13 cellular contexts compared by ENCODE assay signal in genomic region chr13:99150575-99151370, GRCh38. TPM values are rescaled to one million over a fixed set of nuclear protein-coding genes. Genes with fewer than 3 reads are reported as not detected.
DNase-seq lines count a peak whose midpoint lies in the region; ATAC-seq and TF ChIP-seq lines count a peak whose summit lies in the region.
"Had no signal": no experiment of that assay in that cellular context is flagged by ENCODE, and none has a peak within 500 bp of the region (broad histone marks: within the 10 kb centered on the region; RNA-seq: fewer than 3 reads in every experiment).

No MANE protein-coding gene starts in this region.

- TF ChIP-seq CTCF in stomach (IDR thresholded peaks at IDR 0.05), result no peak

- H3K4me1 ChIP-seq in aorta (ENCODE audit: control insufficient read depth in 1 of 2, insufficient read depth in 2 of 2, low read length in 2 of 2) (no peaks in the 10 kb centered on the region), stomach (no peaks in the 10 kb centered on the region)
- H3K4me1 ChIP-seq: left lung, psoas muscle, uterus had no signal

- intact Hi-C loops in aorta (cut with DNase I), result no loop called here
- intact Hi-C loops in stomach (cut with DNase I; ENCODE audit: low total_unique reads), result no loop called here

- no peaks in the 10 kb centered on the region for H3K27me3 ChIP-seq in aorta (ENCODE audit: control insufficient read depth in 1 of 2, insufficient read depth in 2 of 2, low read length in 1 of 2)
- peaks cover 0 to 39% (median 0%) of the 10 kb centered on the region in 3 donors for H3K27me3 ChIP-seq in stomach
- H3K27me3 ChIP-seq: uterus had no signal

- no peaks in the 10 kb centered on the region for H3K9me3 ChIP-seq in aorta (ENCODE audit: control insufficient read depth, low read length)
- H3K9me3 ChIP-seq in stomach, result no peaks in the 10 kb centered on the region
- H3K9me3 ChIP-seq: left lung, psoas muscle, uterus had no signal

- no peak for ATAC-seq in aorta (ENCODE audit: low FRiP score)
- ATAC-seq: psoas muscle had no signal

- no peak for TF ChIP-seq POLR2A in stomach (IDR thresholded peaks at IDR 0.05)

- DNase-seq in EL (peak; percentile 90), LoVo (ENCODE audit: low spot score) (peak; percentile 38), dedifferentiated amniotic fluid mesenchymal stem cell (ENCODE audit: extremely low spot score) (peak; percentile 76), non-pigmented ciliary epithelial cell (ENCODE audit: low read depth) (peak; percentile 44), KG1 (lab: John Stamatoyannopoulos, UW) (no peak), retina (no peak), aorta (no peak), stomach (no peak)
- DNase-seq: H9, left lung, NCI-H1694, psoas muscle, uterus had no signal

- H3K27ac ChIP-seq in aorta (ENCODE audit: low read depth in 1 of 2, low read length in 2 of 2) (no peak overlapping the region), stomach (no peak overlapping the region)
- H3K27ac ChIP-seq: left lung, psoas muscle, uterus had no signal

- 64 to 68% methylated on average over 7 of the region's 7 CpGs for WGBS in aorta, 2 donors
- 67 to 92% (median 81%) methylated on average over 7 of the region's 7 CpGs for WGBS in stomach, 5 donors

- H3K36me3 ChIP-seq in aorta (ENCODE audit: control insufficient read depth in 1 of 2, insufficient read depth in 2 of 2, low read length in 1 of 2), result no peaks in the 10 kb centered on the region
- no peaks in the 10 kb centered on the region for H3K36me3 ChIP-seq in stomach
- H3K36me3 ChIP-seq: left lung, uterus had no signal

- no peak overlapping the region for H3K4me3 ChIP-seq in aorta (ENCODE audit: low read length in 2 of 2)
- no peak overlapping the region for H3K4me3 ChIP-seq in stomach
- H3K4me3 ChIP-seq: left lung, psoas muscle, uterus had no signal

- no peak for TF ChIP-seq EP300 in stomach (IDR thresholded peaks at IDR 0.05)

RNA-seq across cellular contexts. Expression of gene UBAC2, which starts 49.9 kb away (rescaled TPM):
- total RNA-seq in aorta (10 to 100 TPM; 44.4 to 52.0 TPM), stomach (10 to 100 TPM; 18.1 to 68.8 (median 35.1) TPM)
- polyA plus RNA-seq in aorta (10 to 100 TPM; 45.0 to 54.2 TPM), stomach (10 to 100 TPM; 37.3 to 53.7 (median 42.9) TPM)

Comparison
In these comparisons a context has a peak if more than half of its experiments do, and no peak if none do; other contexts are left out.
1. DNase-seq: peak in EL (single experiment), LoVo (single experiment), dedifferentiated amniotic fluid mesenchymal stem cell (single experiment) and non-pigmented ciliary epithelial cell (single experiment); none in KG1 (single experiment), retina (single experiment), aorta (0 of 2) and stomach (single experiment).